11 cellular contexts compared by ENCODE assay signal in genomic region chr5:137888489-137888874, GRCh38. TPM values are rescaled to one million over a fixed set of nuclear protein-coding genes. Genes with fewer than 3 reads are reported as not detected.
DNase-seq lines count a peak whose midpoint lies in the region; ATAC-seq, FAIRE-seq and TF ChIP-seq lines count a peak whose summit lies in the region.
"Had no signal": no experiment of that assay in that cellular context is flagged by ENCODE, and none has a peak within 500 bp of the region (broad histone marks: within the 10 kb centered on the region; RNA-seq: fewer than 3 reads in every experiment).

No MANE protein-coding gene starts in this region.

- H3K27me3 Mint-ChIP-seq in mesothelial cell of epicardium (ENCODE audit: low read depth), result no peaks in the 10 kb centered on the region

- H3K4me3 ChIP-seq in K562 (peak overlapping the region; percentile 58), aorta (ENCODE audit: low read length in 2 of 2) (no peak overlapping the region)

- TF ChIP-seq CTCF in K562 (IDR thresholded peaks at IDR 0.05 in 2 of 3, conservative IDR thresholded peaks at IDR 0.05 in 1 of 3; ENCODE audit: insufficient read depth in 2 of 3, low read depth in 1 of 3, low read length in 3 of 3) (no peak), mesothelial cell of epicardium (IDR thresholded peaks at IDR 0.05; ENCODE audit: unreplicated experiment) (no peak)

- H3K9me3 Mint-ChIP-seq in mesothelial cell of epicardium, result no peaks in the 10 kb centered on the region

- peak; percentile 8 for ATAC-seq in Right ventricle myocardium superior (ENCODE audit: poor library complexity)
- peak; percentile 23 for ATAC-seq in K562
- no peak for ATAC-seq in aorta (ENCODE audit: low FRiP score)

- H3K4me3 Mint-ChIP-seq in mesothelial cell of epicardium, result no peak overlapping the region

- no peak for DNase-seq in Right ventricle myocardium superior
- no peak for DNase-seq in cardiac septum (ENCODE audit: low spot score)
- peak in 1 of 4 experiments; percentile 36 for DNase-seq in K562 (ENCODE audit: extremely low read depth in 1 of 4, low spot score in 3 of 4)
- no peak for DNase-seq in mesothelial cell of epicardium (ENCODE audit: low spot score in 2 of 2, unreplicated experiment in 2 of 2)
- no peak for DNase-seq in aorta
- DNase-seq in DMS 273 (lab: John Stamatoyannopoulos, UW; ENCODE audit: unreplicated experiment), result no peak
- DNase-seq in HK-2 (ENCODE audit: unreplicated experiment), result no peak
- no peak for DNase-seq in HuH-7 (ENCODE audit: low spot score)
- DNase-seq: NCI-H2171 treated with DMSO at 0.1 percent for 48 hours had no signal

- FAIRE-seq in K562 (lab: Jason Lieb, UNC), result peak; percentile 15

- no TSS peak for BruUV-seq in K562 (replicated peaks; lab: Mats Ljungman, UMichigan)

- H4K20me1 ChIP-seq in K562 (replicated peaks; ENCODE audit: control insufficient read depth, insufficient read depth, low read length), result no peaks in the 10 kb centered on the region

- peaks cover 7% of the 10 kb centered on the region for H3K4me1 Mint-ChIP-seq in mesothelial cell of epicardium

- H3K4me1 ChIP-seq in K562 (replicated peaks in 1 of 2; ENCODE audit: control insufficient read depth in 2 of 2, insufficient read depth in 2 of 2, low read length in 2 of 2), result peaks cover 1 to 14% of the 10 kb centered on the region in 2 experiments; a peak in 3 of 5 replicates
- peaks cover 0 to 2% of the 10 kb centered on the region in 2 donors for H3K4me1 ChIP-seq in aorta (ENCODE audit: control insufficient read depth in 1 of 2, insufficient read depth in 2 of 2, low read length in 2 of 2)

- peak overlapping the region; percentile 99 for H2AFZ ChIP-seq in K562 (ENCODE audit: low read depth, low read length)

- H3K27ac Mint-ChIP-seq in mesothelial cell of epicardium, result peak overlapping the region; percentile 47

- H3K79me2 ChIP-seq in K562 (ENCODE audit: control insufficient read depth, insufficient read depth, low read length), result 0 out of 3 replicates have a peak, but pooled peaks cover 2% of the 10 kb centered on the region

- TF ChIP-seq POLR2A in K562 (conservative IDR thresholded peaks at IDR 0.05), result no peak

- no peak for TF ChIP-seq EP300 in K562 (IDR thresholded peaks at IDR 0.05; ENCODE audit: low read length)

- CTCF ChIA-PET in K562 (lab: Yijun Ruan, JAX; ENCODE audit: low intra/inter-chr PET ratio), result no interaction called here

- TF ChIP-seq RAD21 in K562 (CRISPR knock-in tag; conservative IDR thresholded peaks at IDR 0.05 in 1 of 2, IDR thresholded peaks at IDR 0.05 in 1 of 2), result no peak

- H3K9me3 ChIP-seq in K562 (replicated peaks; ENCODE audit: control insufficient read depth, insufficient read depth, low read depth, low read length), result no peaks in the 10 kb centered on the region
- no peaks in the 10 kb centered on the region for H3K9me3 ChIP-seq in aorta (ENCODE audit: control insufficient read depth, low read length)

- in situ Hi-C loops in K562 (cut with MboI), result no loop called here

- H3K36me3 ChIP-seq in K562 (ENCODE audit: control insufficient read depth, insufficient read depth, low read length) (no peaks in the 10 kb centered on the region), aorta (ENCODE audit: control insufficient read depth in 1 of 2, insufficient read depth in 2 of 2, low read length in 1 of 2) (no peaks in the 10 kb centered on the region)

- POLR2A ChIA-PET in K562 (lab: Yijun Ruan, JAX), result interaction anchor here (0.6 to 3.6 kb wide), 14 partner anchors 8 to 449 kb away, joined by 3 to 21 read pairs (median 4); partner anchors contain the start of genes FAM53C and MYOT

- peak overlapping the region; percentile 85 to 99; a peak in 3 of 4 replicates for H3K9ac ChIP-seq in K562 (ENCODE audit: insufficient read depth in 1 of 2, low read depth in 2 of 2, low read length in 2 of 2)

- H3K4me2 ChIP-seq in K562 (ENCODE audit: insufficient read depth, low read length), result peak overlapping the region; percentile 93

- no peaks in the 10 kb centered on the region for H3K36me3 Mint-ChIP-seq in mesothelial cell of epicardium

- 1% methylated on average over 6 of the region's 6 CpGs for WGBS in K562 (ENCODE audit: insufficient coverage, low coverage, missing lambda C conversion rate)
- 45% methylated on average over 6 of the region's 6 CpGs for WGBS in aorta, 2 donors

- H3K27me3 ChIP-seq in K562 (ENCODE audit: control insufficient read depth in 2 of 2, insufficient read depth in 2 of 2, low read length in 2 of 2) (no peaks in the 10 kb centered on the region), aorta (ENCODE audit: control insufficient read depth in 1 of 2, insufficient read depth in 2 of 2, low read length in 1 of 2) (no peaks in the 10 kb centered on the region)

- H3K9me1 ChIP-seq in K562 (ENCODE audit: control insufficient read depth, insufficient read depth, low read length), result no peaks in the 10 kb centered on the region

- H3K27ac ChIP-seq in K562 (ENCODE audit: extremely low read depth, low read depth, low read length) (peak overlapping the region; percentile 85), aorta (ENCODE audit: low read depth in 1 of 2, low read length in 2 of 2) (peak overlapping the region; percentile 69 to 91)

- intact Hi-C loops in Right ventricle myocardium superior (cut with DNase I) (loop anchor here (5.0 kb wide), 1 partner anchor 61 kb away; no protein-coding TSS in a partner anchor), cardiac septum (cut with DNase I) (no loop called here), K562 (cut with micrococcal nuclease) (loop anchor here (5.0 kb wide), 1 partner anchor 111 kb away; no protein-coding TSS in a partner anchor), aorta (cut with DNase I) (loop anchor here in 1 of 2 donors (5.0 kb wide), 1 partner anchor 51 kb away; no protein-coding TSS in a partner anchor)

TF ChIP-seq in K562, 482 proteins besides CTCF, POLR2A, EP300 and RAD21 (continues in another document):
- TF ChIP-seq ZNF445 (CRISPR knock-in tag; IDR thresholded peaks at IDR 0.05; ENCODE audit: low read depth) (no peak), TCF15 (CRISPR knock-in tag; IDR thresholded peaks at IDR 0.05) (no peak)

RNA-seq across cellular contexts. Expression of gene PKD2L2, which starts 0.8 kb away (rescaled TPM):
- total RNA-seq in Right ventricle myocardium superior (0.48 TPM), cardiac septum (0.62 TPM), K562 (2014; rRNA removed) (0.29 TPM in 1 of 2 replicates, not detected in the other), K562 (2014; rRNA removed; fragmentation: Illumina TruSeq; extraction: Trizol) (not detected in 2 replicates), K562 (2015; rRNA removed; fragmentation: Illumina TruSeq; extraction: Trizol) (0.25 TPM in 1 of 2 replicates, not detected in the other), K562 (2021) (not detected in 2 replicates), mesothelial cell of epicardium (not detected in 3 replicates), aorta (not detected)
- 0.53 TPM in 1 of 2 replicates, not detected in the other for total RNA-seq in K562 (2011; cell fraction: chromatin; rRNA removed; ENCODE audit: low replicate concordance)
- 0.50 TPM in 1 of 2 replicates, not detected in the other for total RNA-seq in K562 (2011; cell fraction: nucleolus; rRNA removed)
- 0.92 TPM in 1 of 2 replicates, not detected in the other for total RNA-seq in K562 (2011; cell fraction: nucleoplasm; rRNA removed)
- polyA plus RNA-seq in K562 (2011; rRNA removed) (0.05 and 0.11 TPM in 2 replicates), K562 (2014; fragmentation: Illumina TruSeq; extraction: Trizol) (not detected in 2 replicates), K562 (2014; fragmentation: Nextera tagmentation; extraction: Ambion mirVana) (under 1 TPM; 0.08 to 0.11 TPM), K562 (2014; rRNA removed) (not detected in 2 replicates), aorta (not detected)
- 0.21 TPM in 1 of 2 replicates, not detected in the other for polyA plus RNA-seq in K562 (2011; cell fraction: cytosol; rRNA removed)
- polyA plus RNA-seq in K562 (2011; cell fraction: nucleus; rRNA removed), result not detected in 2 replicates
- 0.08 and 0.26 TPM in 2 replicates for polyA plus RNA-seq in K562 (2012)
- not detected in 2 replicates for polyA minus RNA-seq in K562 (2011; rRNA and poly(A)+ RNA removed)
- not detected in 2 replicates for polyA minus RNA-seq in K562 (2011; cell fraction: cytosol; rRNA and poly(A)+ RNA removed)
- 0.89 TPM in 1 of 2 replicates, not detected in the other for polyA minus RNA-seq in K562 (2011; cell fraction: nucleus; rRNA and poly(A)+ RNA removed)
- total RNA-seq: Daoy, glomerular endothelial cell had no signal

RNA-seq across cellular contexts. Expression of gene MYOT, which starts 20.8 kb away (rescaled TPM):
- total RNA-seq in Right ventricle myocardium superior, result 11.7 TPM
- 38.9 TPM for total RNA-seq in cardiac septum
- not detected in 2 replicates for total RNA-seq in K562 (2011; cell fraction: chromatin; rRNA removed; ENCODE audit: low replicate concordance)
- total RNA-seq in K562 (2011; cell fraction: nucleolus; rRNA removed), result not detected in 2 replicates
- not detected in 2 replicates for total RNA-seq in K562 (2011; cell fraction: nucleoplasm; rRNA removed)
- total RNA-seq in K562 (2014; rRNA removed), result not detected in 2 replicates
- total RNA-seq in K562 (2014; rRNA removed; fragmentation: Illumina TruSeq; extraction: Trizol), result not detected in 2 replicates
- not detected in 2 replicates for total RNA-seq in K562 (2015; rRNA removed; fragmentation: Illumina TruSeq; extraction: Trizol)
- not detected in 2 replicates for total RNA-seq in K562 (2021)
- polyA plus RNA-seq in K562 (2011; rRNA removed), result not detected in 2 replicates
- polyA plus RNA-seq in K562 (2011; cell fraction: cytosol; rRNA removed), result not detected in 2 replicates
- polyA plus RNA-seq in K562 (2011; cell fraction: nucleus; rRNA removed), result not detected in 2 replicates
- 0.12 and 0.75 TPM in 2 replicates for polyA plus RNA-seq in K562 (2012)
- not detected in 2 replicates for polyA plus RNA-seq in K562 (2014; fragmentation: Illumina TruSeq; extraction: Trizol)
- under 1 TPM; 0.24 to 0.38 TPM for polyA plus RNA-seq in K562 (2014; fragmentation: Nextera tagmentation; extraction: Ambion mirVana)
- polyA plus RNA-seq in K562 (2014; rRNA removed), result not detected in 2 replicates
- polyA minus RNA-seq in K562 (2011; rRNA and poly(A)+ RNA removed), result not detected in 2 replicates
- not detected in 2 replicates for polyA minus RNA-seq in K562 (2011; cell fraction: cytosol; rRNA and poly(A)+ RNA removed)
- polyA minus RNA-seq in K562 (2011; cell fraction: nucleus; rRNA and poly(A)+ RNA removed), result not detected in 2 replicates
- total RNA-seq in mesothelial cell of epicardium, result not detected in 3 replicates
- 1 to 10 TPM; 4.0 to 7.1 TPM for total RNA-seq in aorta
- 1 to 10 TPM in 1 of 2 donors, under 1 TPM in 1; 0.26 to 6.3 TPM for polyA plus RNA-seq in aorta
- total RNA-seq: Daoy, glomerular endothelial cell had no signal
